Comparison of ENCODE assay signal across 24 cellular contexts in genomic region chr2:108418416-108418815, GRCh38. TPM values are rescaled to one million over a fixed set of nuclear protein-coding genes. Genes with fewer than 3 reads are reported as not detected.
"Had no signal": no experiment of that assay in that cellular context is flagged by ENCODE, and none has a peak within 500 bp of the region (broad histone marks: within the 10 kb centered on the region; RNA-seq: fewer than 3 reads in every experiment).

No MANE protein-coding gene starts in this region.

- H3K36me3 ChIP-seq: heart right ventricle, lower lobe of right lung, pancreas, sigmoid colon, thyroid gland had no signal

- DNase-seq: cortex of kidney; effector CD4-positive, alpha-beta T cell; foreskin melanocyte; glutamatergic neuron; heart right ventricle; hippocampal formation; islet precursor cell; kidney glomerular epithelial cell; left ventricle myocardium superior; lower lobe of right lung; natural killer cell; pancreas; sigmoid colon; stimulated activated CD4-positive, alpha-beta T cell treated with anti-CD3 and anti-CD28 coated beads, Interleukin-15, amount 100 ng/mL, for 24 hours; stimulated activated CD4-positive, alpha-beta T cell treated with anti-CD3 and anti-CD28 coated beads, Interleukin-2, amount 100 ng/mL, for 48 hours; stimulated activated CD8-positive, alpha-beta memory T cell treated with anti-CD3 and anti-CD28 coated beads, Interleukin-4, amount 100 ng/mL, for 48 hours; stimulated activated naive CD4-positive, alpha-beta T cell; stimulated activated naive CD8-positive, alpha-beta T cell treated with anti-CD3 and anti-CD28 coated beads, Interleukin-15, amount 100 ng/mL, for 72 hours; thyroid gland; trophoblast cell had no signal

- ATAC-seq: esophagus mucosa; heart right ventricle; left ventricle myocardium superior; lower lobe of right lung; natural killer cell; pancreas; stimulated activated naive CD8-positive, alpha-beta T cell treated with anti-CD3 and anti-CD28 coated beads, Interleukin-15, amount 100 ng/mL, for 72 hours had no signal

- H3K4me1 ChIP-seq: heart right ventricle, lower lobe of right lung, pancreas, sigmoid colon, thyroid gland had no signal

- H3K27ac ChIP-seq: epithelial cell of prostate, heart right ventricle, lower lobe of right lung, pancreas, sigmoid colon, skin epidermis, thyroid gland had no signal

- H3K27me3 ChIP-seq: heart right ventricle, pancreas, sigmoid colon, thyroid gland had no signal

- H3K4me3 ChIP-seq: heart right ventricle, lower lobe of right lung, pancreas, sigmoid colon, skin epidermis, thyroid gland had no signal

- H3K9me3 ChIP-seq: heart right ventricle, lower lobe of right lung, pancreas, sigmoid colon, thyroid gland had no signal

- FAIRE-seq: pancreas had no signal

RNA-seq across cellular contexts. Expression of gene SULT1C4, which starts 40.7 kb away (rescaled TPM):
- total RNA-seq: natural killer cell had no signal
- polyA plus RNA-seq: neural cell had no signal
